ENCODE assay signal across 1 cellular context in the genomic region with DNA sequence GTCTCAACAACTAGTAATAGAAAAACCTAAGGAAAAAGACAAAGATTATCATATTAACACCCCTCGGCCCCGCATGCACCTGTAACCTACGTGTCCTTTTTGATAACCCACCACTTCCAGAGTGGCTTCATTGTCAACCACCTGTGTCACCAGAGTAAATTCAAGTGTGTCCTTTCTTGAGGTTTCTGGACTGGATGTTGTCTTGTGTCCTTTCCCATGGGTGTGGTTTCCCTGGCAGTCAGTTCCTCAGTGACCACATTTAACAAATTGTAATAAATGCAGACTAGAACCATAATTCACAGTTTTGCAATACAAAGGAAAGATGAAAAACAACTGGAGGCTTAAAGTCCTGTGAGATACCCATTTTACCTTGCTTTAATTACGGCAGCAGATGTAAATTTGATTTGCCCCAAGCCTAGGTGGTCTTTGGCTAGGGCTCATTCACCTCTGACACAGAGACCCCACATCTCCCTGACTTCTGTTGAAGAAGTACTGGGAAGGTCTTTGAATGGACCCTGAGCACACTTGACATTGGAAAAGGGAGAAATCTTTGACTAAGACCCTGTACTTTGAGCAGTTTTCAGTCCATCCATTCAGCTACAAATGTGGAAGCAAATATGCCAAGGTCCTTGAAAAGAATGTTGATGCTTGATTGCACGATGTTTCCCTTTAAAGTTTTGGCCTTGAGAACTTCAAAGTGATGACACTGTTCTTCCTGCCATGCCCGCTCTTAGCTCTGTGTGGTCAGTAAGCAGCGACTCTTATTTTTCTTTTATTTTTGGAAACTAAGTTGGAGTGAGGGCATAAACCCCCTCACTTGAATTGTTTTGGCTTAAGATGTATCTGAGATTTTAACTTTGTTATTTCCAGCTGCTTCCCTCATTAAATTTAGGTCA.
A peak's percentile ranks its signal among the peaks of the same experiment; 100 is the strongest.
TF ChIP-seq lines count a peak whose summit lies in the region.

No MANE protein-coding gene starts in this region.

TF ChIP-seq in HepG2, 621 proteins besides CTCF, POLR2A, EP300 and RAD21 (continued from another document and continues in another):
- TF ChIP-seq ZNF280B (CRISPR knock-in tag; IDR thresholded peaks at IDR 0.05; ENCODE audit: borderline replicate concordance) (no peak), NFE2L2 (IDR thresholded peaks at IDR 0.05; ENCODE audit: low read length) (no peak), FLYWCH1 (CRISPR knock-in tag; IDR thresholded peaks at IDR 0.05) (no peak), RARA (CRISPR knock-in tag; IDR thresholded peaks at IDR 0.05) (peak; percentile 78), MTA3 (CRISPR knock-in tag; IDR thresholded peaks at IDR 0.05) (no peak), NFKB2 (CRISPR knock-in tag; IDR thresholded peaks at IDR 0.05; ENCODE audit: borderline replicate concordance) (no peak), ZNF160 (CRISPR knock-in tag; IDR thresholded peaks at IDR 0.05) (no peak), ZNF382 (CRISPR knock-in tag; IDR thresholded peaks at IDR 0.05; ENCODE audit: borderline replicate concordance) (no peak), NFE2L1 (CRISPR knock-in tag; IDR thresholded peaks at IDR 0.05; ENCODE audit: borderline replicate concordance) (no peak), ZNF790 (CRISPR knock-in tag; IDR thresholded peaks at IDR 0.05; ENCODE audit: borderline replicate concordance) (no peak), ZNF839 (CRISPR knock-in tag; IDR thresholded peaks at IDR 0.05; ENCODE audit: borderline replicate concordance) (no peak), NFYC (CRISPR knock-in tag; IDR thresholded peaks at IDR 0.05) (no peak), ATF3 (CRISPR knock-in tag; IDR thresholded peaks at IDR 0.05) (peak; percentile 70; the same call in 1 of the 2 replicates), MTF2 (CRISPR knock-in tag; IDR thresholded peaks at IDR 0.05; ENCODE audit: borderline replicate concordance) (no peak), SNAPC5 (CRISPR knock-in tag; IDR thresholded peaks at IDR 0.05; ENCODE audit: borderline replicate concordance) (no peak), PLRG1 (conservative IDR thresholded peaks at IDR 0.05) (no peak), SMAD9 (CRISPR knock-in tag; IDR thresholded peaks at IDR 0.05) (no peak), SSRP1 (CRISPR knock-in tag; IDR thresholded peaks at IDR 0.05) (0 out of 2 replicates have a peak, but pooled peaks have one; percentile 75), SAP130 (CRISPR knock-in tag; IDR thresholded peaks at IDR 0.05; ENCODE audit: low read depth) (peak; percentile 73; the same call in 1 of the 2 replicates), MZF1 (CRISPR knock-in tag; IDR thresholded peaks at IDR 0.05; ENCODE audit: borderline replicate concordance) (no peak), ZSCAN30 (CRISPR knock-in tag; IDR thresholded peaks at IDR 0.05) (no peak), ZNF792 (CRISPR knock-in tag; IDR thresholded peaks at IDR 0.05) (peak; percentile 54; the same call in 1 of the 2 replicates), SIN3A (IDR thresholded peaks at IDR 0.05; ENCODE audit: borderline replicate concordance, low read depth, low read length) (no peak), ZNF337 (CRISPR knock-in tag; IDR thresholded peaks at IDR 0.05; ENCODE audit: borderline replicate concordance, low read depth) (no peak), ZNF749 (CRISPR knock-in tag; IDR thresholded peaks at IDR 0.05; ENCODE audit: borderline replicate concordance) (no peak), ZNF10 (CRISPR knock-in tag; IDR thresholded peaks at IDR 0.05; ENCODE audit: borderline replicate concordance, low read depth) (no peak), RBAK (CRISPR knock-in tag; IDR thresholded peaks at IDR 0.05) (no peak), ZBTB3 (CRISPR knock-in tag; IDR thresholded peaks at IDR 0.05; ENCODE audit: borderline replicate concordance, low read depth) (no peak), BORCS8-MEF2B (CRISPR knock-in tag; IDR thresholded peaks at IDR 0.05) (no peak), SP1 (IDR thresholded peaks at IDR 0.05) (no peak), SP1 (CRISPR knock-in tag; IDR thresholded peaks at IDR 0.05) (0 out of 2 replicates have a peak, but pooled peaks have one; percentile 10), ZMYM3 (CRISPR knock-in tag; IDR thresholded peaks at IDR 0.05) (peak; percentile 30; the same call in 1 of the 2 replicates), PBX2 (CRISPR knock-in tag; IDR thresholded peaks at IDR 0.05) (no peak), MLXIP (CRISPR knock-in tag; IDR thresholded peaks at IDR 0.05; ENCODE audit: borderline replicate concordance) (no peak), ZBTB2 (CRISPR knock-in tag; IDR thresholded peaks at IDR 0.05; ENCODE audit: low read depth) (no peak), KLF15 (CRISPR knock-in tag; IDR thresholded peaks at IDR 0.05; ENCODE audit: borderline replicate concordance) (no peak), DNMT1 (CRISPR knock-in tag; IDR thresholded peaks at IDR 0.05) (no peak), MLLT10 (CRISPR knock-in tag; IDR thresholded peaks at IDR 0.05) (no peak), ZNF563 (CRISPR knock-in tag; IDR thresholded peaks at IDR 0.05) (no peak), ZNF441 (CRISPR knock-in tag; IDR thresholded peaks at IDR 0.05; ENCODE audit: borderline replicate concordance) (peak; percentile 42; the same call in 1 of the 2 replicates), ZSCAN21 (CRISPR knock-in tag; IDR thresholded peaks at IDR 0.05; ENCODE audit: borderline replicate concordance) (no peak), SRSF4 (IDR thresholded peaks at IDR 0.05; ENCODE audit: low read depth, low read length, poor library complexity, severe bottlenecking) (no peak), ZHX1 (CRISPR knock-in tag; IDR thresholded peaks at IDR 0.05; ENCODE audit: low read depth) (0 out of 2 replicates have a peak, but pooled peaks have one; percentile 27), ZNF777 (CRISPR knock-in tag; IDR thresholded peaks at IDR 0.05) (no peak), EED (CRISPR knock-in tag; IDR thresholded peaks at IDR 0.05) (no peak)
- TF ChIP-seq, protein P1, sequence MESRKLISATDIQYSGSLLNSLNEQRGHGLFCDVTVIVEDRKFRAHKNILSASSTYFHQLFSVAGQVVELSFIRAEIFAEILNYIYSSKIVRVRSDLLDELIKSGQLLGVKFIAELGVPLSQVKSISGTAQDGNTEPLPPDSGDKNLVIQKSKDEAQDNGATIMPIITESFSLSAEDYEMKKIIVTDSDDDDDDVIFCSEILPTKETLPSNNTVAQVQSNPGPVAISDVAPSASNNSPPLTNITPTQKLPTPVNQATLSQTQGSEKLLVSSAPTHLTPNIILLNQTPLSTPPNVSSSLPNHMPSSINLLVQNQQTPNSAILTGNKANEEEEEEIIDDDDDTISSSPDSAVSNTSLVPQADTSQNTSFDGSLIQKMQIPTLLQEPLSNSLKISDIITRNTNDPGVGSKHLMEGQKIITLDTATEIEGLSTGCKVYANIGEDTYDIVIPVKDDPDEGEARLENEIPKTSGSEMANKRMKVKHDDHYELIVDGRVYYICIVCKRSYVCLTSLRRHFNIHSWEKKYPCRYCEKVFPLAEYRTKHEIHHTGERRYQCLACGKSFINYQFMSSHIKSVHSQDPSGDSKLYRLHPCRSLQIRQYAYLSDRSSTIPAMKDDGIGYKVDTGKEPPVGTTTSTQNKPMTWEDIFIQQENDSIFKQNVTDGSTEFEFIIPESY (CRISPR knock-in tag; IDR thresholded peaks at IDR 0.05): peak; percentile 5; the same call in 1 of the 2 replicates
- TF ChIP-seq, protein P2, sequence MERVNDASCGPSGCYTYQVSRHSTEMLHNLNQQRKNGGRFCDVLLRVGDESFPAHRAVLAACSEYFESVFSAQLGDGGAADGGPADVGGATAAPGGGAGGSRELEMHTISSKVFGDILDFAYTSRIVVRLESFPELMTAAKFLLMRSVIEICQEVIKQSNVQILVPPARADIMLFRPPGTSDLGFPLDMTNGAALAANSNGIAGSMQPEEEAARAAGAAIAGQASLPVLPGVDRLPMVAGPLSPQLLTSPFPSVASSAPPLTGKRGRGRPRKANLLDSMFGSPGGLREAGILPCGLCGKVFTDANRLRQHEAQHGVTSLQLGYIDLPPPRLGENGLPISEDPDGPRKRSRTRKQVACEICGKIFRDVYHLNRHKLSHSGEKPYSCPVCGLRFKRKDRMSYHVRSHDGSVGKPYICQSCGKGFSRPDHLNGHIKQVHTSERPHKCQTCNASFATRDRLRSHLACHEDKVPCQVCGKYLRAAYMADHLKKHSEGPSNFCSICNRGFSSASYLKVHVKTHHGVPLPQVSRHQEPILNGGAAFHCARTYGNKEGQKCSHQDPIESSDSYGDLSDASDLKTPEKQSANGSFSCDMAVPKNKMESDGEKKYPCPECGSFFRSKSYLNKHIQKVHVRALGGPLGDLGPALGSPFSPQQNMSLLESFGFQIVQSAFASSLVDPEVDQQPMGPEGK (CRISPR knock-in tag; IDR thresholded peaks at IDR 0.05): peak; percentile 35; the same call in 1 of the 2 replicates
